In genomic region chr13:51624207-51624606, GRCh38 we compare ENCODE assay signal across 1 cellular context.
TF ChIP-seq lines count a peak whose summit lies in the region.

No MANE protein-coding gene starts in this region.

TF ChIP-seq in WTC11, 78 proteins besides CTCF, POLR2A, EP300 and RAD21 (continued from another document):
- TF ChIP-seq ZNF425 (CRISPR knock-in tag; conservative IDR thresholded peaks at IDR 0.05): no peak
TF ChIP-seq in WTC11: peak in this region for 0.
